22 cellular contexts compared by ENCODE assay signal in genomic region chr1:81809808-81810207, GRCh38. TPM values are rescaled to one million over a fixed set of nuclear protein-coding genes. Genes with fewer than 3 reads are reported as not detected.
DNase-seq lines count a peak whose midpoint lies in the region; ATAC-seq and TF ChIP-seq lines count a peak whose summit lies in the region.
"Had no signal": no experiment of that assay in that cellular context is flagged by ENCODE, and none has a peak within 500 bp of the region (broad histone marks: within the 10 kb centered on the region; RNA-seq: fewer than 3 reads in every experiment).

No MANE protein-coding gene starts in this region.

- POLR2A ChIA-PET in SK-N-SH (lab: Yijun Ruan, JAX) = no interaction called here

- TF ChIP-seq EP300 in SK-N-SH (IDR thresholded peaks at IDR 0.05; ENCODE audit: borderline replicate concordance in 1 of 2, low read depth in 1 of 2, low read length in 1 of 2) = no peak

- H3K4me3 Mint-ChIP-seq in nephron progenitor cell = peak overlapping the region; percentile 76
- H3K4me3 Mint-ChIP-seq: CD8-positive, alpha-beta memory T cell had no signal

- TF ChIP-seq RAD21 in SK-N-SH (IDR thresholded peaks at IDR 0.05; ENCODE audit: low read length) = no peak

- no peaks in the 10 kb centered on the region for H3K36me3 Mint-ChIP-seq in nephron progenitor cell (ENCODE audit: low read depth)
- H3K36me3 Mint-ChIP-seq: CD8-positive, alpha-beta memory T cell had no signal

- peak overlapping the region; percentile 66 to 86; a peak in 3 of 4 replicates for H3K27ac ChIP-seq in SK-N-SH (ENCODE audit: low read depth in 2 of 2, low read length in 1 of 2)
- H3K27ac ChIP-seq: SJSA1 had no signal

- H3K79me2 ChIP-seq in SK-N-SH (ENCODE audit: insufficient read depth) = peaks cover 99% of the 10 kb centered on the region

- CTCF ChIA-PET in SK-N-SH (lab: Yijun Ruan, JAX) = no interaction called here

- H3K27me3 ChIP-seq in SK-N-SH (ENCODE audit: insufficient read depth) = no peaks in the 10 kb centered on the region

- H3K27ac Mint-ChIP-seq in nephron progenitor cell = no peak overlapping the region
- H3K27ac Mint-ChIP-seq: CD8-positive, alpha-beta memory T cell had no signal

- no peaks in the 10 kb centered on the region for H3K36me3 ChIP-seq in SK-N-SH (replicated peaks in 1 of 2; ENCODE audit: control insufficient read depth in 1 of 2, insufficient read depth in 2 of 2, low read length in 1 of 2)
- H3K36me3 ChIP-seq: MG63, SJSA1 had no signal

- H3K4me3 ChIP-seq in SK-N-SH (ENCODE audit: low read depth in 2 of 2, low read length in 1 of 2) = no peak overlapping the region
- H3K4me3 ChIP-seq: MG63, SJSA1 had no signal

- H3K9me3 ChIP-seq in SK-N-SH = no peaks in the 10 kb centered on the region
- H3K9me3 ChIP-seq: MG63, SJSA1 had no signal

- peaks cover 10% of the 10 kb centered on the region for H3F3A ChIP-seq in SK-N-SH (replicated peaks; ENCODE audit: insufficient read depth)

- no peak for TF ChIP-seq CTCF in SK-N-SH (IDR thresholded peaks at IDR 0.05)
- TF ChIP-seq CTCF in nephron progenitor cell (IDR thresholded peaks at IDR 0.05) = no peak

- no peaks in the 10 kb centered on the region for H3K27me3 Mint-ChIP-seq in nephron progenitor cell (ENCODE audit: low read depth, poor library complexity)
- H3K27me3 Mint-ChIP-seq: CD8-positive, alpha-beta memory T cell had no signal

- peaks cover 11 to 32% of the 10 kb centered on the region in 2 experiments for H3K4me1 ChIP-seq in SK-N-SH (ENCODE audit: control insufficient read depth in 1 of 2, insufficient read depth in 2 of 2, low read depth in 1 of 2, low read length in 1 of 2)
- H3K4me1 ChIP-seq: SJSA1 had no signal

- no peak for DNase-seq in SK-N-SH
- DNase-seq in NCI-H2227 (lab: John Stamatoyannopoulos, UW; ENCODE audit: unreplicated experiment) = peak; percentile 33
- no peak for DNase-seq in nephron progenitor cell
- no peak for DNase-seq in NCI-H128 (lab: John Stamatoyannopoulos, UW; ENCODE audit: unreplicated experiment)
- DNase-seq: ACHN; C1 segment of cervical spinal cord; CD8-positive, alpha-beta memory T cell; Kasumi-1; MG63; NCI-H1048; NCI-H1694 treated with DMSO at 0.1 percent for 48 hours; NCI-H2107; NCI-H446 treated with DMSO at 0.1 percent for 48 hours; NCI-H774; SW 1271; T-helper 2 cell had no signal

- no peaks in the 10 kb centered on the region for H3K9me3 Mint-ChIP-seq in nephron progenitor cell

- H2AFZ ChIP-seq in SK-N-SH (ENCODE audit: low read depth) = no peak overlapping the region

- H3K9me2 ChIP-seq in SK-N-SH = no peaks in the 10 kb centered on the region

- peaks cover 24% of the 10 kb centered on the region for H4K20me1 ChIP-seq in SK-N-SH (ENCODE audit: insufficient read depth)

- 91% methylated on average over 1 of the region's 1 CpG for WGBS in SK-N-SH (ENCODE audit: low lambda C conversion rate)

- peaks cover 86% of the 10 kb centered on the region for H3K4me1 Mint-ChIP-seq in nephron progenitor cell
- H3K4me1 Mint-ChIP-seq: CD8-positive, alpha-beta memory T cell had no signal

- H3K4me2 ChIP-seq in SK-N-SH = peak overlapping the region; percentile 80; the same call in 1 of the 2 replicates

- ATAC-seq in SK-N-SH treated with all-trans-retinoic acid at 6 μM for 48 hours (no peak), GM21447 (IDR thresholded peaks at IDR 0.05; ENCODE audit: unreplicated experiment) (no peak), GM21367 (IDR thresholded peaks at IDR 0.05; ENCODE audit: unreplicated experiment) (no peak)
- ATAC-seq: HCT116, Panc1 had no signal

- H3K9ac ChIP-seq in SK-N-SH = no peak overlapping the region

TF ChIP-seq in SK-N-SH, 30 proteins besides CTCF, POLR2A, EP300 and RAD21:
- no peak for TF ChIP-seq CHD2 (IDR thresholded peaks at IDR 0.05; ENCODE audit: low read length, partially characterized antibody)
- no peak for TF ChIP-seq FOXJ3 (CRISPR knock-in tag; IDR thresholded peaks at IDR 0.05)
- no peak for TF ChIP-seq GATA2 (CRISPR knock-in tag; IDR thresholded peaks at IDR 0.05)
- TF ChIP-seq SMC3 (IDR thresholded peaks at IDR 0.05; ENCODE audit: low read depth, low read length) = no peak

TF ChIP-seq in SK-N-SH treated with all-trans-retinoic acid at 6 μM for 48 hours, 23 proteins besides CTCF, POLR2A, EP300 and RAD21:
- no peak for TF ChIP-seq TSHZ2 (CRISPR knock-in tag; IDR thresholded peaks at IDR 0.05)
- TF ChIP-seq ESRRG (CRISPR knock-in tag; IDR thresholded peaks at IDR 0.05) = no peak
- no peak for TF ChIP-seq ISL1 (CRISPR knock-in tag; IDR thresholded peaks at IDR 0.05)
- TF ChIP-seq ZC3H10 (CRISPR knock-in tag; IDR thresholded peaks at IDR 0.05) = no peak
- no peak for TF ChIP-seq OSR1 (CRISPR knock-in tag; IDR thresholded peaks at IDR 0.05)
- TF ChIP-seq TOX (CRISPR knock-in tag; IDR thresholded peaks at IDR 0.05; ENCODE audit: borderline replicate concordance) = no peak
- no peak for TF ChIP-seq ARNTL (CRISPR knock-in tag; IDR thresholded peaks at IDR 0.05; ENCODE audit: borderline replicate concordance, low read depth)
- TF ChIP-seq ZNF8 (CRISPR knock-in tag; IDR thresholded peaks at IDR 0.05) = no peak
- TF ChIP-seq POU6F1 (CRISPR knock-in tag; IDR thresholded peaks at IDR 0.05; ENCODE audit: borderline replicate concordance, low read depth) = no peak
- no peak for TF ChIP-seq PPARA (CRISPR knock-in tag; IDR thresholded peaks at IDR 0.05; ENCODE audit: borderline replicate concordance)

RNA-seq across cellular contexts. Expression of gene ADGRL2, which starts 9.1 kb away (rescaled TPM):
- 40.3 and 52.4 TPM in 2 replicates for polyA plus RNA-seq in SK-N-SH (2012; rRNA removed)
- polyA plus RNA-seq in SK-N-SH (2012; cell fraction: cytosol; rRNA removed) = 42.5 and 50.3 TPM in 2 replicates
- 29.1 and 92.1 TPM in 2 replicates for polyA plus RNA-seq in SK-N-SH (2012; cell fraction: nucleus; rRNA removed)
- polyA plus RNA-seq: CD8-positive, alpha-beta memory T cell had no signal
